2 cellular contexts compared by ENCODE assay signal in genomic region chr1:33377013-33377412, GRCh38.
TF ChIP-seq lines count a peak whose summit lies in the region.

No MANE protein-coding gene starts in this region.

TF ChIP-seq in IMR-90, 13 proteins besides CTCF, POLR2A, EP300 and RAD21:
- TF ChIP-seq CEBPB (IDR thresholded peaks at IDR 0.05; ENCODE audit: low read depth, low read length) (no peak), FOS (IDR thresholded peaks at IDR 0.05; ENCODE audit: low read depth, low read length) (no peak), MAZ (IDR thresholded peaks at IDR 0.05; ENCODE audit: borderline replicate concordance, low read depth, low read length) (no peak), SMC3 (IDR thresholded peaks at IDR 0.05; ENCODE audit: low read depth, low read length) (no peak), RFX5 (IDR thresholded peaks at IDR 0.05; ENCODE audit: low read depth, low read length) (no peak)

TF ChIP-seq in SK-N-SH treated with all-trans-retinoic acid at 6 μM for 48 hours, 23 proteins besides CTCF, POLR2A, EP300 and RAD21:
- no peak for TF ChIP-seq CSRNP3 (CRISPR knock-in tag; IDR thresholded peaks at IDR 0.05)
- no peak for TF ChIP-seq PATZ1 (CRISPR knock-in tag; IDR thresholded peaks at IDR 0.05; ENCODE audit: borderline replicate concordance)
- no peak for TF ChIP-seq ZFP30 (CRISPR knock-in tag; IDR thresholded peaks at IDR 0.05)
- TF ChIP-seq ARNTL (CRISPR knock-in tag; IDR thresholded peaks at IDR 0.05; ENCODE audit: borderline replicate concordance, low read depth) = no peak
- TF ChIP-seq ZNF8 (CRISPR knock-in tag; IDR thresholded peaks at IDR 0.05) = no peak
